In the genomic region with DNA sequence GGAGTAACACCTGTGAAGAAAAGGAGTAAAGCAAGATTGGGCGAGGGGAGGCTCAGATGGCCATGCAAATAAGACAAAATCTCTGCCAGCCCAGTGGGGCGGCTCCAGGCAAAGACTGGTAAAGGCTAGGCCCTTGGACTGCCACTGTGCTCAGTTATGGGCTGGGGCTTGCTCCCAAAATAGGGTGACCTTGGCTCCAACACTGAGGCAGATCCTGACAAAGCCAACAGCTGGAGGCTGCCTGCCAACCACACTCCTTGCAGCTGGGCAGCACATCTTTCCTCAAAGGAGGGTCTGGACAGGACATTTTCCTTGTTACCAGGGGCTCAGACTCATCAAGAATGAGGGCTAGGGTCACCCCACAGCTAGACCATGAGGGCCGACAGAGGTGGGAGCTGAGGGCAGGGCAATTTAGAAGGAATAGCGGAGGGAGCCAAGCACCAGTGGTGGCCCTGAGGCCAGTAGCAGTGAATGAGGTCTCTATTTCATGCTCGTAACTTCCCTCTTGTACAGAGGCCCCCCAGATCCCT, we compare ENCODE assay signal across 24 cellular contexts.
A peak's percentile ranks its signal among the peaks of the same experiment; 100 is the strongest.
DNase-seq lines count a peak whose midpoint lies in the region; ATAC-seq and TF ChIP-seq lines count a peak whose summit lies in the region.
"Had no signal": no experiment of that assay in that cellular context is flagged by ENCODE, and none has a peak within 500 bp of the region (broad histone marks: within the 10 kb centered on the region; RNA-seq: fewer than 3 reads in every experiment).

No MANE protein-coding gene starts in this region.

- H3K18ac ChIP-seq in mesendoderm (ENCODE audit: low read length) = no peak overlapping the region

- no peak overlapping the region for H2BK15ac ChIP-seq in mesendoderm (replicated peaks; ENCODE audit: low read depth)

- H4K5ac ChIP-seq in mesendoderm (ENCODE audit: low read length) = no peak overlapping the region

- no peak overlapping the region for H2BK5ac ChIP-seq in mesendoderm (ENCODE audit: low read length)

- no peak for TF ChIP-seq POLR2A in erythroblast (IDR thresholded peaks at IDR 0.05; ENCODE audit: low read length)

- no peak overlapping the region for H4K8ac ChIP-seq in mesendoderm (ENCODE audit: low read depth, low read length)

- H3K27me3 Mint-ChIP-seq in dendritic cell treated with granulocyte-macrophage colony-stimulating factor and Interleukin-4, amounts not matched to agents 40 ng/mL and 50 ng/mL, for 4 days = peaks cover 12% of the 10 kb centered on the region

- H3K4ac ChIP-seq in mesendoderm (ENCODE audit: low read depth, low read length) = no peak overlapping the region

- DNase-seq in Right ventricle myocardium superior (no peak), Right ventricle myocardium inferior (ENCODE audit: missing footprints) (no peak), mesenteric fat pad (ENCODE audit: low spot score) (peak; percentile 64), upper lobe of right lung (peak; percentile 34), mesendoderm (no peak), erythroblast (lab: John Stamatoyannopoulos, UW) (no peak)
- DNase-seq: activated B cell treated with CpG ODN at 0.5 μM for 24 hours, left lung, midbrain, natural killer cell, NCI-H1092 treated with DMSO at 0.1 percent for 48 hours, NCI-H2029, sigmoid colon, T1000, upper lobe of left lung had no signal

- peaks cover 4% of the 10 kb centered on the region for H3K4me1 ChIP-seq in upper lobe of right lung
- no peaks in the 10 kb centered on the region for H3K4me1 ChIP-seq in mesendoderm (ENCODE audit: control insufficient read depth, low read depth, low read length)
- H3K4me1 ChIP-seq: A549, parathyroid adenoma, sigmoid colon had no signal

- H3K36me3 ChIP-seq in upper lobe of right lung (no peaks in the 10 kb centered on the region), mesendoderm (ENCODE audit: control insufficient read depth, insufficient read depth, low read length) (no peaks in the 10 kb centered on the region)
- H3K36me3 ChIP-seq: left lung, sigmoid colon, upper lobe of left lung had no signal

- peaks cover 44% of the 10 kb centered on the region for H3K4me1 Mint-ChIP-seq in dendritic cell treated with granulocyte-macrophage colony-stimulating factor and Interleukin-4, amounts not matched to agents 40 ng/mL and 50 ng/mL, for 4 days (ENCODE audit: low read depth)
- H3K4me1 Mint-ChIP-seq: central memory CD8-positive, alpha-beta T cell; natural killer cell had no signal

- no peaks in the 10 kb centered on the region for H3K79me1 ChIP-seq in mesendoderm (ENCODE audit: low read length)

- no peak overlapping the region for H3K4me3 ChIP-seq in upper lobe of right lung
- no peak overlapping the region for H3K4me3 ChIP-seq in mesendoderm (ENCODE audit: low read length)
- H3K4me3 ChIP-seq: A549, left lung, sigmoid colon, upper lobe of left lung had no signal

- no peak overlapping the region for H2BK120ac ChIP-seq in mesendoderm (ENCODE audit: low read depth, low read length)

- no peak overlapping the region for H3K9ac ChIP-seq in mesendoderm (ENCODE audit: low read length)
- H3K9ac ChIP-seq: parathyroid adenoma had no signal

- H2AK5ac ChIP-seq in mesendoderm (ENCODE audit: low read length) = no peak overlapping the region

- no CpG with 5 or more reads among the region's 5 CpGs for WGBS in mesendoderm (ENCODE audit: extremely low coverage, insufficient coverage, low lambda C conversion rate)

- H3K9me3 Mint-ChIP-seq in dendritic cell treated with granulocyte-macrophage colony-stimulating factor and Interleukin-4, amounts not matched to agents 40 ng/mL and 50 ng/mL, for 4 days = no peaks in the 10 kb centered on the region
- H3K9me3 Mint-ChIP-seq: activated T-helper 2 cell treated with anti-CD3 and anti-CD28 coated beads, Interferon-gamma antibody, Interleukin-2, Interleukin-4, amounts not matched to agents 10 μg/mL and 5 μg/mL and 100 μg/mL, durations not matched to agents 14 hours and 24 hours and 36 hours; central memory CD8-positive, alpha-beta T cell; natural killer cell had no signal

- no peak overlapping the region for H3K56ac ChIP-seq in mesendoderm (ENCODE audit: low read length)

- H3K27ac ChIP-seq in upper lobe of right lung = no peak overlapping the region
- H3K27ac ChIP-seq in mesendoderm (ENCODE audit: low read depth, low read length) = no peak overlapping the region
- H3K27ac ChIP-seq: A549, epithelial cell of prostate, left lung, parathyroid adenoma, sigmoid colon, upper lobe of left lung had no signal

- intact Hi-C loops in Right ventricle myocardium superior (cut with DNase I) = no loop called here
- intact Hi-C loops in Right ventricle myocardium inferior (cut with DNase I) = loop anchor here (5.0 kb wide), 1 partner anchor 104 kb away; the partner anchor contains the start of genes CLCN2 and POLR2H
- intact Hi-C loops in dendritic cell treated with granulocyte-macrophage colony-stimulating factor and Interleukin-4, amounts not matched to agents 40 ng/mL and 50 ng/mL, for 4 days (cut with micrococcal nuclease) = loop anchor here (5.0 kb wide), 1 partner anchor 94 kb away; no protein-coding TSS in a partner anchor
- intact Hi-C loops in upper lobe of right lung (cut with DNase I) = no loop called here

- no peaks in the 10 kb centered on the region for H3K79me2 ChIP-seq in mesendoderm (ENCODE audit: control insufficient read depth, insufficient read depth, low read length)
- H3K79me2 ChIP-seq: parathyroid adenoma had no signal

- H3K4me3 Mint-ChIP-seq in dendritic cell treated with granulocyte-macrophage colony-stimulating factor and Interleukin-4, amounts not matched to agents 40 ng/mL and 50 ng/mL, for 4 days = no peak overlapping the region
- H3K4me3 Mint-ChIP-seq: activated B cell treated with CpG ODN at 0.5 μM for 24 hours; activated naive CD8-positive, alpha-beta T cell; central memory CD8-positive, alpha-beta T cell; natural killer cell had no signal

- H3K27ac Mint-ChIP-seq in dendritic cell treated with granulocyte-macrophage colony-stimulating factor and Interleukin-4, amounts not matched to agents 40 ng/mL and 50 ng/mL, for 4 days = peak overlapping the region; percentile 45
- H3K27ac Mint-ChIP-seq: activated B cell treated with CpG ODN at 0.5 μM for 24 hours; activated naive CD8-positive, alpha-beta T cell; activated T-helper 2 cell treated with anti-CD3 and anti-CD28 coated beads, Interferon-gamma antibody, Interleukin-2, Interleukin-4, amounts not matched to agents 10 μg/mL and 5 μg/mL and 100 μg/mL, durations not matched to agents 14 hours and 24 hours and 36 hours; natural killer cell had no signal

- ATAC-seq in Right ventricle myocardium superior (ENCODE audit: poor library complexity) (peak; percentile 9), Right ventricle myocardium inferior (no peak), upper lobe of right lung (no peak), GM19397 (IDR thresholded peaks at IDR 0.05; ENCODE audit: unreplicated experiment) (no peak)
- ATAC-seq: A549, natural killer cell had no signal

- H3K4me2 ChIP-seq in mesendoderm (ENCODE audit: low read length) = no peak overlapping the region
- H3K4me2 ChIP-seq: A549 had no signal

- no peaks in the 10 kb centered on the region for H3K9me3 ChIP-seq in upper lobe of right lung
- H3K9me3 ChIP-seq: A549, Caco-2, left lung, sigmoid colon, upper lobe of left lung had no signal

- no peak for TF ChIP-seq CTCF in upper lobe of right lung (IDR thresholded peaks at IDR 0.05)

- H3K27me3 ChIP-seq in upper lobe of right lung = no peaks in the 10 kb centered on the region
- no peaks in the 10 kb centered on the region for H3K27me3 ChIP-seq in mesendoderm (ENCODE audit: insufficient read depth, low read length, poor library complexity)
- H3K27me3 ChIP-seq: upper lobe of left lung had no signal

- H3K23ac ChIP-seq in mesendoderm (ENCODE audit: low read length) = no peak overlapping the region

- no peaks in the 10 kb centered on the region for H3K36me3 Mint-ChIP-seq in dendritic cell treated with granulocyte-macrophage colony-stimulating factor and Interleukin-4, amounts not matched to agents 40 ng/mL and 50 ng/mL, for 4 days (ENCODE audit: low read depth)
- H3K36me3 Mint-ChIP-seq: activated naive CD8-positive, alpha-beta T cell; natural killer cell had no signal

Comparison
In these comparisons a context has a peak if more than half of its experiments do, and no peak if none do; other contexts are left out.
1. intact Hi-C loops: an anchor here in Right ventricle myocardium inferior (5.0 kb wide) and dendritic cell treated with granulocyte-macrophage colony-stimulating factor and Interleukin-4, amounts not matched to agents 40 ng/mL and 50 ng/mL, for 4 days (5.0 kb wide); none called in Right ventricle myocardium superior and upper lobe of right lung.
2. DNase-seq: peak in mesenteric fat pad (single experiment) and upper lobe of right lung (single experiment); none in Right ventricle myocardium superior (single experiment), Right ventricle myocardium inferior (single experiment), mesendoderm (single experiment) and erythroblast (0 of 2).